1 cellular context compared by ENCODE assay signal in genomic region chr5:66620711-66621110, GRCh38.
TF ChIP-seq lines count a peak whose summit lies in the region.

No MANE protein-coding gene starts in this region.

TF ChIP-seq in GM23338, 12 proteins besides CTCF, POLR2A, EP300 and RAD21:
- TF ChIP-seq ETS1 (IDR thresholded peaks at IDR 0.05) = no peak
- TF ChIP-seq ZNF114 (CRISPR knock-in tag; IDR thresholded peaks at IDR 0.05) = no peak
